In genomic region chr7:121336579-121336978, GRCh38 we compare ENCODE assay signal across 17 cellular contexts. TPM values are rescaled to one million over a fixed set of nuclear protein-coding genes. Genes with fewer than 3 reads are reported as not detected.
A peak's percentile ranks its signal among the peaks of the same experiment; 100 is the strongest.
DNase-seq lines count a peak whose midpoint lies in the region; ATAC-seq, FAIRE-seq and TF ChIP-seq lines count a peak whose summit lies in the region.
"Had no signal": no experiment of that assay in that cellular context is flagged by ENCODE, and none has a peak within 500 bp of the region (broad histone marks: within the 10 kb centered on the region; RNA-seq: fewer than 3 reads in every experiment).

No MANE protein-coding gene starts in this region.

- peaks cover 3 to 22% of the 10 kb centered on the region in 2 experiments for H3K27me3 ChIP-seq in K562 (ENCODE audit: control insufficient read depth in 2 of 2, insufficient read depth in 2 of 2, low read length in 2 of 2)

- peaks cover 14% of the 10 kb centered on the region for H3K4me1 Mint-ChIP-seq in stimulated activated memory B cell treated with anti-CD40 and anti-IgM and Interleukin-4, amounts not matched to agents 10 μg/mL and 1 μg/mL and 100 μg/mL, for 72 hours
- H3K4me1 Mint-ChIP-seq: CD4-positive, alpha-beta memory T cell; T-cell had no signal

- H3K27ac Mint-ChIP-seq in stimulated activated memory B cell treated with anti-CD40 and anti-IgM and Interleukin-4, amounts not matched to agents 10 μg/mL and 1 μg/mL and 100 μg/mL, for 72 hours: peak overlapping the region; percentile 30
- H3K27ac Mint-ChIP-seq: CD4-positive, alpha-beta memory T cell; T-cell had no signal

- H3K9ac ChIP-seq in K562 (ENCODE audit: insufficient read depth in 1 of 2, low read depth in 2 of 2, low read length in 2 of 2): no peak overlapping the region
- H3K9ac ChIP-seq: KMS-11 had no signal

- no peak overlapping the region for H2AFZ ChIP-seq in K562 (ENCODE audit: low read depth, low read length)
- H2AFZ ChIP-seq: PC-9 had no signal

- POLR2A ChIA-PET in HEK293 (lab: Yijun Ruan, JAX) (no interaction called here), K562 (lab: Yijun Ruan, JAX) (interaction anchor here (1.3 to 1.4 kb wide), 2 partner anchors 12 to 346 kb away, joined by 3 to 4 read pairs; no protein-coding TSS in a partner anchor)

- H3K36me3 Mint-ChIP-seq in stimulated activated memory B cell treated with anti-CD40 and anti-IgM and Interleukin-4, amounts not matched to agents 10 μg/mL and 1 μg/mL and 100 μg/mL, for 72 hours: peaks cover 35% of the 10 kb centered on the region

- CTCF ChIA-PET in HEK293 (lab: Yijun Ruan, JAX): interaction anchor here (0.7 to 1.1 kb wide), 3 partner anchors 19 to 348 kb away, joined by 3 to 4 read pairs (median 4); partner anchors contain the start of gene CPED1
- CTCF ChIA-PET in K562 (lab: Yijun Ruan, JAX; ENCODE audit: low intra/inter-chr PET ratio): interaction anchor here (0.7 to 1.7 kb wide), 3 partner anchors 209 to 544 kb away, joined by 3 to 10 read pairs (median 4); no protein-coding TSS in a partner anchor

- 7% methylated on average over 3 of the region's 3 CpGs for WGBS in K562 (ENCODE audit: insufficient coverage, low coverage, missing lambda C conversion rate)

- no peaks in the 10 kb centered on the region for H3K9me1 ChIP-seq in K562 (ENCODE audit: control insufficient read depth, insufficient read depth, low read length)

- no peaks in the 10 kb centered on the region for H3K36me3 ChIP-seq in HEK293 (ENCODE audit: control insufficient read depth in 2 of 2, insufficient read depth in 1 of 2, low read length in 2 of 2)
- H3K36me3 ChIP-seq in K562 (ENCODE audit: control insufficient read depth, insufficient read depth, low read length): no peaks in the 10 kb centered on the region
- H3K36me3 ChIP-seq: HAP-1, MG63 had no signal

- no peak overlapping the region for H3K4me3 Mint-ChIP-seq in stimulated activated memory B cell treated with anti-CD40 and anti-IgM and Interleukin-4, amounts not matched to agents 10 μg/mL and 1 μg/mL and 100 μg/mL, for 72 hours
- H3K4me3 Mint-ChIP-seq: CD4-positive, alpha-beta memory T cell; T-cell had no signal

- peak; percentile 26 for DNase-seq in NCI-H2227 (lab: John Stamatoyannopoulos, UW; ENCODE audit: unreplicated experiment)
- DNase-seq in NCI-H2227 treated with DMSO at 0.1 percent for 48 hours (lab: John Stamatoyannopoulos, UW): no peak
- DNase-seq in K562 (ENCODE audit: extremely low read depth in 1 of 4, low spot score in 3 of 4): no peak
- no peak for DNase-seq in NCI-H226
- DNase-seq in NCI-H1105 (lab: John Stamatoyannopoulos, UW): no peak
- DNase-seq: CD4-positive, alpha-beta memory T cell; MG63; NCI-H1092 treated with DMSO at 0.1 percent for 48 hours; NCI-H187 treated with DMSO at 0.1 percent for 48 hours; PC-9; T-cell had no signal

- H3K4me2 ChIP-seq in K562 (ENCODE audit: insufficient read depth, low read length): no peak overlapping the region
- H3K4me2 ChIP-seq: KMS-11, PC-9 had no signal

- H3K4me3 ChIP-seq in HEK293 (ENCODE audit: low read depth, low read length): no peak overlapping the region
- no peak overlapping the region for H3K4me3 ChIP-seq in K562
- H3K4me3 ChIP-seq: HAP-1, MG63, PC-9 had no signal

- FAIRE-seq in K562 (lab: Jason Lieb, UNC): no peak

- no peaks in the 10 kb centered on the region for H3K27me3 Mint-ChIP-seq in stimulated activated memory B cell treated with anti-CD40 and anti-IgM and Interleukin-4, amounts not matched to agents 10 μg/mL and 1 μg/mL and 100 μg/mL, for 72 hours

- H3K4me1 ChIP-seq in HEK293 (ENCODE audit: control insufficient read depth, insufficient read depth, low read length) (no peaks in the 10 kb centered on the region), K562 (replicated peaks in 1 of 2; ENCODE audit: control insufficient read depth in 2 of 2, insufficient read depth in 2 of 2, low read length in 2 of 2) (no peaks in the 10 kb centered on the region)
- H3K4me1 ChIP-seq: HAP-1 had no signal

- H3K27ac ChIP-seq in HEK293 (ENCODE audit: extremely low read depth, low read depth, low read length) (no peak overlapping the region), K562 (ENCODE audit: extremely low read depth, low read depth, low read length) (no peak overlapping the region)
- H3K27ac ChIP-seq: HL-60, KMS-11, PC-9 had no signal

- TF ChIP-seq CTCF in HEK293 (tag by site-specific recombination; IDR thresholded peaks at IDR 0.05) (no peak), K562 (IDR thresholded peaks at IDR 0.05 in 2 of 3, conservative IDR thresholded peaks at IDR 0.05 in 1 of 3; ENCODE audit: insufficient read depth in 2 of 3, low read depth in 1 of 3, low read length in 3 of 3) (no peak)

- H3K9me3 Mint-ChIP-seq in stimulated activated memory B cell treated with anti-CD40 and anti-IgM and Interleukin-4, amounts not matched to agents 10 μg/mL and 1 μg/mL and 100 μg/mL, for 72 hours: no peaks in the 10 kb centered on the region
- H3K9me3 Mint-ChIP-seq: CD4-positive, alpha-beta memory T cell; T-cell had no signal

- BruUV-seq in K562 (replicated peaks; lab: Mats Ljungman, UMichigan): no TSS peak

- intact Hi-C loops in K562 (cut with micrococcal nuclease): loop anchor here (5.0 to 10.0 kb wide), 5 partner anchors 209 to 658 kb away; partner anchors contain the start of gene CPED1

- no peaks in the 10 kb centered on the region for H3K79me2 ChIP-seq in K562 (ENCODE audit: control insufficient read depth, insufficient read depth, low read length)

- H4K20me1 ChIP-seq in K562 (replicated peaks; ENCODE audit: control insufficient read depth, insufficient read depth, low read length): 0 out of 2 replicates have a peak, but pooled peaks cover 3% of the 10 kb centered on the region

- no peak for TF ChIP-seq POLR2A in K562 (conservative IDR thresholded peaks at IDR 0.05)

- no peak for TF ChIP-seq EP300 in K562 (IDR thresholded peaks at IDR 0.05; ENCODE audit: low read length)

- in situ Hi-C loops in K562 (cut with MboI): no loop called here

- peak; percentile 13; the same call in 1 of the 3 replicates for ATAC-seq in K562
- no peak for ATAC-seq in stimulated activated memory B cell treated with anti-CD40 and anti-IgM and Interleukin-4, amounts not matched to agents 10 μg/mL and 1 μg/mL and 100 μg/mL, for 72 hours
- ATAC-seq in GM21360 (IDR thresholded peaks at IDR 0.05; ENCODE audit: unreplicated experiment): no peak
- ATAC-seq: T-cell had no signal

- H3K9me3 ChIP-seq in HEK293 (ENCODE audit: control insufficient read depth, insufficient read depth, low read depth, low read length) (no peaks in the 10 kb centered on the region), K562 (replicated peaks; ENCODE audit: control insufficient read depth, insufficient read depth, low read depth, low read length) (no peaks in the 10 kb centered on the region)
- H3K9me3 ChIP-seq: HAP-1, MG63 had no signal

- no peak for TF ChIP-seq RAD21 in K562 (CRISPR knock-in tag; conservative IDR thresholded peaks at IDR 0.05 in 1 of 2, IDR thresholded peaks at IDR 0.05 in 1 of 2)

TF ChIP-seq in K562, 482 proteins besides CTCF, POLR2A, EP300 and RAD21 (continues in another document):
- TF ChIP-seq TEAD2 (tag; IDR thresholded peaks at IDR 0.05): no peak
- no peak for TF ChIP-seq ZNF699 (CRISPR knock-in tag; IDR thresholded peaks at IDR 0.05; ENCODE audit: insufficient replicate concordance)
- no peak for TF ChIP-seq PREB (CRISPR knock-in tag; IDR thresholded peaks at IDR 0.05)

RNA-seq across cellular contexts. Expression of gene WNT16, which starts 7.8 kb away (rescaled TPM):
- total RNA-seq in K562 (2011; cell fraction: chromatin; rRNA removed; ENCODE audit: low replicate concordance): not detected in 2 replicates
- not detected in 2 replicates for total RNA-seq in K562 (2011; cell fraction: nucleolus; rRNA removed)
- total RNA-seq in K562 (2011; cell fraction: nucleoplasm; rRNA removed): not detected in 2 replicates
- total RNA-seq in K562 (2014; rRNA removed) (not detected in 2 replicates), K562 (2014; rRNA removed; fragmentation: Illumina TruSeq; extraction: Trizol) (not detected in 2 replicates), K562 (2015; rRNA removed; fragmentation: Illumina TruSeq; extraction: Trizol) (not detected in 2 replicates), K562 (2021) (not detected in 2 replicates)
- polyA plus RNA-seq in K562 (2011; rRNA removed) (not detected in 2 replicates), K562 (2014; fragmentation: Illumina TruSeq; extraction: Trizol) (not detected in 2 replicates), K562 (2014; fragmentation: Nextera tagmentation; extraction: Ambion mirVana) (under 1 TPM; 0.06 to 0.07 TPM), K562 (2014; rRNA removed) (not detected in 2 replicates)
- not detected in 2 replicates for polyA plus RNA-seq in K562 (2011; cell fraction: cytosol; rRNA removed)
- not detected in 2 replicates for polyA plus RNA-seq in K562 (2011; cell fraction: nucleus; rRNA removed)
- polyA plus RNA-seq in K562 (2012): 0.05 and 0.15 TPM in 2 replicates
- polyA minus RNA-seq in K562 (2011; rRNA and poly(A)+ RNA removed): not detected in 2 replicates
- polyA minus RNA-seq in K562 (2011; cell fraction: cytosol; rRNA and poly(A)+ RNA removed): not detected in 2 replicates
- polyA minus RNA-seq in K562 (2011; cell fraction: nucleus; rRNA and poly(A)+ RNA removed): not detected in 2 replicates
- total RNA-seq: CD4-positive, alpha-beta memory T cell; PC-9 had no signal
- polyA plus RNA-seq: CD4-positive, alpha-beta memory T cell had no signal

RNA-seq across cellular contexts. Expression of gene FAM3C, which starts 59.5 kb away (rescaled TPM):
- 26.3 and 87.3 TPM in 2 replicates for total RNA-seq in K562 (2011; cell fraction: chromatin; rRNA removed; ENCODE audit: low replicate concordance)
- 13.7 and 17.5 TPM in 2 replicates for total RNA-seq in K562 (2011; cell fraction: nucleolus; rRNA removed)
- 43.6 and 70.5 TPM in 2 replicates for total RNA-seq in K562 (2011; cell fraction: nucleoplasm; rRNA removed)
- 24.7 and 36.2 TPM in 2 replicates for total RNA-seq in K562 (2014; rRNA removed)
- 30.0 and 34.6 TPM in 2 replicates for total RNA-seq in K562 (2014; rRNA removed; fragmentation: Illumina TruSeq; extraction: Trizol)
- total RNA-seq in K562 (2015; rRNA removed; fragmentation: Illumina TruSeq; extraction: Trizol): 26.9 and 27.2 TPM in 2 replicates
- total RNA-seq in K562 (2021): 30.2 and 30.7 TPM in 2 replicates
- polyA plus RNA-seq in K562 (2011; rRNA removed): 21.2 and 37.2 TPM in 2 replicates
- 3.3 and 9.0 TPM in 2 replicates for polyA plus RNA-seq in K562 (2011; cell fraction: cytosol; rRNA removed)
- 15.5 and 18.9 TPM in 2 replicates for polyA plus RNA-seq in K562 (2011; cell fraction: nucleus; rRNA removed)
- polyA plus RNA-seq in K562 (2012): 33.9 and 36.5 TPM in 2 replicates
- 33.5 and 40.5 TPM in 2 replicates for polyA plus RNA-seq in K562 (2014; fragmentation: Illumina TruSeq; extraction: Trizol)
- 10 to 100 TPM; 10.6 to 13.1 TPM for polyA plus RNA-seq in K562 (2014; fragmentation: Nextera tagmentation; extraction: Ambion mirVana)
- polyA plus RNA-seq in K562 (2014; rRNA removed): 36.7 and 42.6 TPM in 2 replicates
- polyA minus RNA-seq in K562 (2011; rRNA and poly(A)+ RNA removed): 25.7 and 29.3 TPM in 2 replicates
- 5.5 and 7.5 TPM in 2 replicates for polyA minus RNA-seq in K562 (2011; cell fraction: cytosol; rRNA and poly(A)+ RNA removed)
- polyA minus RNA-seq in K562 (2011; cell fraction: nucleus; rRNA and poly(A)+ RNA removed): 38.0 and 55.6 TPM in 2 replicates
